Comparison of ENCODE assay signal across 22 cellular contexts in genomic region chr18:52465391-52465790, GRCh38.
"Had no signal": no experiment of that assay in that cellular context is flagged by ENCODE, and none has a peak within 500 bp of the region (broad histone marks: within the 10 kb centered on the region; RNA-seq: fewer than 3 reads in every experiment).

No MANE protein-coding gene starts in this region.

- H3K27me3 ChIP-seq: esophagus muscularis mucosa, foreskin keratinocyte, right atrium auricular region, suprapubic skin had no signal

- ATAC-seq: foreskin keratinocyte; heart right ventricle; left ventricle myocardium superior; lower lobe of right lung; natural killer cell; sciatic nerve; stimulated activated naive CD8-positive, alpha-beta T cell treated with anti-CD3 and anti-CD28 coated beads, Interleukin-15, amount 100 ng/mL, for 72 hours had no signal

- H3K27me3 Mint-ChIP-seq: stimulated activated naive CD8-positive, alpha-beta T cell treated with anti-CD3 and anti-CD28 coated beads, Interleukin-15, amount 100 ng/mL, for 72 hours had no signal

- H3K4me1 Mint-ChIP-seq: natural killer cell; stimulated activated naive CD8-positive, alpha-beta T cell treated with anti-CD3 and anti-CD28 coated beads, Interleukin-15, amount 100 ng/mL, for 72 hours had no signal

- H3K27ac ChIP-seq: esophagus muscularis mucosa, foreskin keratinocyte, heart right ventricle, lower lobe of right lung, prostate gland, right atrium auricular region, suprapubic skin had no signal

- H3K9me3 ChIP-seq: esophagus muscularis mucosa, heart right ventricle, lower lobe of right lung, prostate gland, right atrium auricular region, suprapubic skin had no signal

- H3K4me1 ChIP-seq: esophagus muscularis mucosa, foreskin keratinocyte, heart right ventricle, lower lobe of right lung, prostate gland, right atrium auricular region, suprapubic skin had no signal

- H3K4me3 Mint-ChIP-seq: natural killer cell; stimulated activated naive CD8-positive, alpha-beta T cell treated with anti-CD3 and anti-CD28 coated beads, Interleukin-15, amount 100 ng/mL, for 72 hours had no signal

- H3K4me3 ChIP-seq: esophagus muscularis mucosa, heart right ventricle, lower lobe of right lung, prostate gland, right atrium auricular region, smooth muscle cell, suprapubic skin had no signal

- H3K4me2 ChIP-seq: smooth muscle cell had no signal

- DNase-seq: effector CD8-positive, alpha-beta T cell; foreskin keratinocyte; glutamatergic neuron; heart right ventricle; hypothalamus; left ventricle myocardium superior; lower lobe of right lung; natural killer cell; nucleus accumbens; stimulated activated CD4-positive, alpha-beta T cell treated with anti-CD3 and anti-CD28 coated beads, Interleukin-12 subunit alpha, Interleukin-12 subunit beta, amount 100 ng/mL, for 4 hours; stimulated activated CD4-positive, alpha-beta T cell treated with anti-CD3 and anti-CD28 coated beads, Interleukin-1b, Interleukin-23, amount 100 ng/mL, for 48 hours; stimulated activated CD4-positive, alpha-beta T cell treated with anti-CD3 and anti-CD28 coated beads, Interleukin-4, amount 100 ng/mL, for 1 hour; stimulated activated CD8-positive, alpha-beta memory T cell treated with anti-CD3 and anti-CD28 coated beads, Interleukin-4, amount 100 ng/mL, for 48 hours; stimulated activated naive CD4-positive, alpha-beta T cell; stimulated activated naive CD8-positive, alpha-beta T cell treated with anti-CD3 and anti-CD28 coated beads, Interleukin-15, amount 100 ng/mL, for 72 hours; trophoblast cell had no signal

- H3K36me3 Mint-ChIP-seq: natural killer cell had no signal

- H3K36me3 ChIP-seq: esophagus muscularis mucosa, heart right ventricle, lower lobe of right lung, prostate gland, right atrium auricular region, suprapubic skin had no signal

- H3K27ac Mint-ChIP-seq: natural killer cell; stimulated activated naive CD8-positive, alpha-beta T cell treated with anti-CD3 and anti-CD28 coated beads, Interleukin-15, amount 100 ng/mL, for 72 hours had no signal
